Comparison of ENCODE assay signal across 8 cellular contexts in the genomic region with DNA sequence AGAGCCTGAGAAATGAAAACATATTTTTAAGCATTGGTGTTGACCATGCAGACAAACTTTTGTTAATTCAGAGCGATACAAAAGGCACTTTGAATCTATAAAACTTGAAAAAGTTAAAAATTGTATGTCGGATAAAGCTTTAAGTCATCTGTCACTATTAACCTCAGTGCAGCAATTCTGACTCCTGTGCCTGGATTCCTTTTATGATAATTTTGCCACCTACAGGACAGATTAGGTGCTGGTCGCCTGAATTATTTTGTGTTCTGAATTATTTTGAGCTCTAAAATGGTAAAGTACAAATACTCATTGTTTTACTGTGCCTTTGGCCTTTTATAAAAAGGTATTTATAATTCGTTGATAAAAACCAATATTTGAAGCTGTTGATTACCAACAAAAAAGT. TPM values are rescaled to one million over a fixed set of nuclear protein-coding genes. Genes with fewer than 3 reads are reported as not detected.
DNase-seq lines count a peak whose midpoint lies in the region; ATAC-seq, FAIRE-seq and TF ChIP-seq lines count a peak whose summit lies in the region.

No MANE protein-coding gene starts in this region.

- H3K36me3 Mint-ChIP-seq in activated CD4-positive, alpha-beta memory T cell treated with anti-CD3 and anti-CD28 coated beads for 36 hours = peaks cover 34% of the 10 kb centered on the region
- H3K36me3 Mint-ChIP-seq in activated CD4-positive, alpha-beta memory T cell treated with anti-CD3 and anti-CD28 coated beads, Interleukin-2, amount 10 ng/mL, durations not matched to agents 7 days and 5 days (ENCODE audit: low read depth) = peaks cover 60% of the 10 kb centered on the region
- H3K36me3 Mint-ChIP-seq in central memory CD8-positive, alpha-beta T cell (ENCODE audit: insufficient read depth) = peaks cover 48% of the 10 kb centered on the region
- H3K36me3 Mint-ChIP-seq in neural progenitor cell = no peaks in the 10 kb centered on the region

- H3F3A ChIP-seq in neural progenitor cell (ENCODE audit: low read depth) = no peaks in the 10 kb centered on the region

- intact Hi-C loops in activated CD4-positive, alpha-beta memory T cell treated with anti-CD3 and anti-CD28 coated beads for 36 hours (cut with micrococcal nuclease) = no loop called here

- no peak overlapping the region for H3K4me3 ChIP-seq in neural progenitor cell

- H3K4me3 Mint-ChIP-seq in activated CD4-positive, alpha-beta memory T cell treated with anti-CD3 and anti-CD28 coated beads for 36 hours = no peak overlapping the region
- no peak overlapping the region for H3K4me3 Mint-ChIP-seq in activated CD4-positive, alpha-beta memory T cell treated with anti-CD3 and anti-CD28 coated beads, Interleukin-2, amount 10 ng/mL, durations not matched to agents 7 days and 5 days
- no peak overlapping the region for H3K4me3 Mint-ChIP-seq in central memory CD8-positive, alpha-beta T cell
- no peak overlapping the region for H3K4me3 Mint-ChIP-seq in neural progenitor cell

- CTCF ChIA-PET in activated CD4-positive, alpha-beta memory T cell treated with anti-CD3 and anti-CD28 coated beads for 36 hours (lab: Charles Lee) = interaction anchor here (0.9 to 2.2 kb wide), 21 partner anchors 10 to 130 kb away, joined by 3 to 34 read pairs (median 6); a partner anchor contains a TSS
- CTCF ChIA-PET in activated CD4-positive, alpha-beta memory T cell treated with anti-CD3 and anti-CD28 coated beads, Interleukin-2, amount 10 ng/mL, durations not matched to agents 7 days and 5 days (lab: Charles Lee) = interaction anchor here (0.7 to 2.9 kb wide), 25 partner anchors 9 to 130 kb away, joined by 3 to 42 read pairs (median 6); a partner anchor contains a TSS

- H4K20me1 ChIP-seq in neural progenitor cell (ENCODE audit: low read depth) = no peaks in the 10 kb centered on the region

- no peak overlapping the region for H3K9ac ChIP-seq in neural progenitor cell

- POLR2A ChIA-PET in activated CD4-positive, alpha-beta memory T cell treated with anti-CD3 and anti-CD28 coated beads for 36 hours (lab: Charles Lee) = interaction anchor here (1.2 to 3.4 kb wide), 2 partner anchors 12 to 53 kb away, joined by 3 to 16 read pairs; a partner anchor contains a TSS
- POLR2A ChIA-PET in activated CD4-positive, alpha-beta memory T cell treated with anti-CD3 and anti-CD28 coated beads, Interleukin-2, amount 10 ng/mL, durations not matched to agents 7 days and 5 days (lab: Charles Lee) = interaction anchor here (1.0 to 2.2 kb wide), 12 partner anchors 10 to 130 kb away, joined by 3 to 43 read pairs (median 6); a partner anchor contains a TSS

- no peak for TF ChIP-seq EP300 in Ishikawa (IDR thresholded peaks at IDR 0.05; ENCODE audit: borderline replicate concordance)

- no peak overlapping the region for H3K27ac ChIP-seq in neural progenitor cell

- H3K4me2 ChIP-seq in neural progenitor cell = no peak overlapping the region

- H3K27me3 Mint-ChIP-seq in activated CD4-positive, alpha-beta memory T cell treated with anti-CD3 and anti-CD28 coated beads for 36 hours = no peaks in the 10 kb centered on the region
- H3K27me3 Mint-ChIP-seq in activated CD4-positive, alpha-beta memory T cell treated with anti-CD3 and anti-CD28 coated beads, Interleukin-2, amount 10 ng/mL, durations not matched to agents 7 days and 5 days = no peaks in the 10 kb centered on the region
- H3K27me3 Mint-ChIP-seq in central memory CD8-positive, alpha-beta T cell = no peaks in the 10 kb centered on the region
- no peaks in the 10 kb centered on the region for H3K27me3 Mint-ChIP-seq in neural progenitor cell (ENCODE audit: insufficient read depth, low read depth)

- peak; percentile 36 for TF ChIP-seq CTCF in neural progenitor cell (IDR thresholded peaks at IDR 0.05)

- H3K27me3 ChIP-seq in neural progenitor cell = no peaks in the 10 kb centered on the region

- peak; percentile 37; the same call in 1 of the 2 replicates for TF ChIP-seq RAD21 in Ishikawa (IDR thresholded peaks at IDR 0.05; ENCODE audit: low read depth)

- peaks cover 27% of the 10 kb centered on the region for H3K4me1 Mint-ChIP-seq in activated CD4-positive, alpha-beta memory T cell treated with anti-CD3 and anti-CD28 coated beads for 36 hours (ENCODE audit: low read depth)
- H3K4me1 Mint-ChIP-seq in activated CD4-positive, alpha-beta memory T cell treated with anti-CD3 and anti-CD28 coated beads, Interleukin-2, amount 10 ng/mL, durations not matched to agents 7 days and 5 days = peaks cover 22% of the 10 kb centered on the region
- peaks cover 11% of the 10 kb centered on the region for H3K4me1 Mint-ChIP-seq in central memory CD8-positive, alpha-beta T cell
- peaks cover 2% of the 10 kb centered on the region for H3K4me1 Mint-ChIP-seq in neural progenitor cell

- no peaks in the 10 kb centered on the region for H3K79me2 ChIP-seq in neural progenitor cell (ENCODE audit: low read depth)

- DNase-seq in activated CD4-positive, alpha-beta memory T cell treated with anti-CD3 and anti-CD28 coated beads for 36 hours = no peak
- no peak for DNase-seq in activated CD4-positive, alpha-beta memory T cell treated with anti-CD3 and anti-CD28 coated beads, Interleukin-2, amount 10 ng/mL, durations not matched to agents 7 days and 5 days
- DNase-seq in central memory CD8-positive, alpha-beta T cell (ENCODE audit: low spot score in 2 of 2) = no peak
- DNase-seq in neural progenitor cell (ENCODE audit: low spot score) = no peak
- DNase-seq in RCC 7860 (ENCODE audit: low spot score) = no peak
- DNase-seq in islet precursor cell = no peak

- H2AFZ ChIP-seq in neural progenitor cell (replicated peaks) = no peak overlapping the region

- ATAC-seq in central memory CD8-positive, alpha-beta T cell (replicated peaks; ENCODE audit: extremely low read depth, poor library complexity, severe bottlenecking) = peak; percentile 65
- ATAC-seq in HG03139 (IDR thresholded peaks at IDR 0.05; ENCODE audit: unreplicated experiment) = no peak

- no peak for FAIRE-seq in RCC 7860 (lab: Jason Lieb, UNC)

- no peaks in the 10 kb centered on the region for H3K9me3 Mint-ChIP-seq in activated CD4-positive, alpha-beta memory T cell treated with anti-CD3 and anti-CD28 coated beads for 36 hours
- no peaks in the 10 kb centered on the region for H3K9me3 Mint-ChIP-seq in activated CD4-positive, alpha-beta memory T cell treated with anti-CD3 and anti-CD28 coated beads, Interleukin-2, amount 10 ng/mL, durations not matched to agents 7 days and 5 days
- no peaks in the 10 kb centered on the region for H3K9me3 Mint-ChIP-seq in central memory CD8-positive, alpha-beta T cell
- no peaks in the 10 kb centered on the region for H3K9me3 Mint-ChIP-seq in neural progenitor cell

- H3K9me3 ChIP-seq in neural progenitor cell (ENCODE audit: low read depth) = no peaks in the 10 kb centered on the region

- H3K4me1 ChIP-seq in neural progenitor cell = no peaks in the 10 kb centered on the region

- H3K27ac Mint-ChIP-seq in activated CD4-positive, alpha-beta memory T cell treated with anti-CD3 and anti-CD28 coated beads for 36 hours = peak overlapping the region; percentile 13
- H3K27ac Mint-ChIP-seq in activated CD4-positive, alpha-beta memory T cell treated with anti-CD3 and anti-CD28 coated beads, Interleukin-2, amount 10 ng/mL, durations not matched to agents 7 days and 5 days = no peak overlapping the region
- H3K27ac Mint-ChIP-seq in central memory CD8-positive, alpha-beta T cell (ENCODE audit: low read depth) = no peak overlapping the region
- H3K27ac Mint-ChIP-seq in neural progenitor cell = no peak overlapping the region

- H3K36me3 ChIP-seq in neural progenitor cell = no peaks in the 10 kb centered on the region

TF ChIP-seq in Ishikawa, 13 proteins besides CTCF, POLR2A, EP300 and RAD21:
- TF ChIP-seq TEAD4 (IDR thresholded peaks at IDR 0.05) (no peak), CREB1 (IDR thresholded peaks at IDR 0.05; ENCODE audit: low read depth) (no peak), ZBTB7A (IDR thresholded peaks at IDR 0.05; ENCODE audit: low read depth) (no peak), TCF12 (IDR thresholded peaks at IDR 0.05; ENCODE audit: low read depth) (no peak), CEBPB (IDR thresholded peaks at IDR 0.05) (no peak)
- TF ChIP-seq, protein P1, sequence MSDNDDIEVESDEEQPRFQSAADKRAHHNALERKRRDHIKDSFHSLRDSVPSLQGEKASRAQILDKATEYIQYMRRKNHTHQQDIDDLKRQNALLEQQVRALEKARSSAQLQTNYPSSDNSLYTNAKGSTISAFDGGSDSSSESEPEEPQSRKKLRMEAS (IDR thresholded peaks at IDR 0.05) = no peak
- TF ChIP-seq, protein P2, sequence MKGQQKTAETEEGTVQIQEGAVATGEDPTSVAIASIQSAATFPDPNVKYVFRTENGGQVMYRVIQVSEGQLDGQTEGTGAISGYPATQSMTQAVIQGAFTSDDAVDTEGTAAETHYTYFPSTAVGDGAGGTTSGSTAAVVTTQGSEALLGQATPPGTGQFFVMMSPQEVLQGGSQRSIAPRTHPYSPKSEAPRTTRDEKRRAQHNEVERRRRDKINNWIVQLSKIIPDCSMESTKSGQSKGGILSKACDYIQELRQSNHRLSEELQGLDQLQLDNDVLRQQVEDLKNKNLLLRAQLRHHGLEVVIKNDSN (IDR thresholded peaks at IDR 0.05) = no peak

RNA-seq across cellular contexts. Expression of a gene that starts 19.4 kb away (rescaled TPM):
- 10 to 100 TPM; 83.7 to 88.3 TPM for total RNA-seq in activated CD4-positive, alpha-beta memory T cell treated with anti-CD3 and anti-CD28 coated beads for 36 hours
- total RNA-seq in activated CD4-positive, alpha-beta memory T cell treated with anti-CD3 and anti-CD28 coated beads, Interleukin-2, amount 10 ng/mL, durations not matched to agents 7 days and 5 days = 10 to 100 TPM; 64.6 to 67.0 TPM
- 69.4 and 83.8 TPM in 2 replicates for total RNA-seq in neural progenitor cell (ENCODE audit: low replicate concordance)

RNA-seq across cellular contexts. Expression of a gene that starts 53.7 kb away (rescaled TPM):
- 10 to 100 TPM; 36.8 to 37.6 TPM for total RNA-seq in activated CD4-positive, alpha-beta memory T cell treated with anti-CD3 and anti-CD28 coated beads for 36 hours
- total RNA-seq in activated CD4-positive, alpha-beta memory T cell treated with anti-CD3 and anti-CD28 coated beads, Interleukin-2, amount 10 ng/mL, durations not matched to agents 7 days and 5 days = 10 to 100 TPM; 43.8 to 48.4 TPM
- total RNA-seq in neural progenitor cell (ENCODE audit: low replicate concordance) = 4.4 and 10.2 TPM in 2 replicates
